Comparison of ENCODE assay signal across 1 cellular context in genomic region chr13:49635599-49636433, GRCh38.
A peak's percentile ranks its signal among the peaks of the same experiment; 100 is the strongest.
TF ChIP-seq lines count a peak whose summit lies in the region.

No MANE protein-coding gene starts in this region.

TF ChIP-seq in K562, 482 proteins besides CTCF, POLR2A, EP300 and RAD21 (continued from another document):
- TF ChIP-seq, protein P1, sequence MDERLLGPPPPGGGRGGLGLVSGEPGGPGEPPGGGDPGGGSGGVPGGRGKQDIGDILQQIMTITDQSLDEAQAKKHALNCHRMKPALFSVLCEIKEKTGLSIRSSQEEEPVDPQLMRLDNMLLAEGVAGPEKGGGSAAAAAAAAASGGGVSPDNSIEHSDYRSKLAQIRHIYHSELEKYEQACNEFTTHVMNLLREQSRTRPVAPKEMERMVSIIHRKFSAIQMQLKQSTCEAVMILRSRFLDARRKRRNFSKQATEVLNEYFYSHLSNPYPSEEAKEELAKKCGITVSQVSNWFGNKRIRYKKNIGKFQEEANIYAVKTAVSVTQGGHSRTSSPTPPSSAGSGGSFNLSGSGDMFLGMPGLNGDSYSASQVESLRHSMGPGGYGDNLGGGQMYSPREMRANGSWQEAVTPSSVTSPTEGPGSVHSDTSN (CRISPR knock-in tag; IDR thresholded peaks at IDR 0.05; ENCODE audit: low read depth) = no peak
- TF ChIP-seq, protein P1 (tag; conservative IDR thresholded peaks at IDR 0.05; ENCODE audit: low read depth) = peak; percentile 65
- TF ChIP-seq NFYB (IDR thresholded peaks at IDR 0.05; ENCODE audit: extremely low read depth, insufficient read length) (peak; percentile 12), ZNF280A (IDR thresholded peaks at IDR 0.05; ENCODE audit: low read depth, partially characterized antibody) (no peak), MTF1 (CRISPR knock-in tag; IDR thresholded peaks at IDR 0.05; ENCODE audit: borderline replicate concordance) (no peak)
- TF ChIP-seq, protein P2, sequence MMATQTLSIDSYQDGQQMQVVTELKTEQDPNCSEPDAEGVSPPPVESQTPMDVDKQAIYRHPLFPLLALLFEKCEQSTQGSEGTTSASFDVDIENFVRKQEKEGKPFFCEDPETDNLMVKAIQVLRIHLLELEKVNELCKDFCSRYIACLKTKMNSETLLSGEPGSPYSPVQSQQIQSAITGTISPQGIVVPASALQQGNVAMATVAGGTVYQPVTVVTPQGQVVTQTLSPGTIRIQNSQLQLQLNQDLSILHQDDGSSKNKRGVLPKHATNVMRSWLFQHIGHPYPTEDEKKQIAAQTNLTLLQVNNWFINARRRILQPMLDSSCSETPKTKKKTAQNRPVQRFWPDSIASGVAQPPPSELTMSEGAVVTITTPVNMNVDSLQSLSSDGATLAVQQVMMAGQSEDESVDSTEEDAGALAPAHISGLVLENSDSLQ (IDR thresholded peaks at IDR 0.05) = peak; percentile 86
